16 cellular contexts compared by ENCODE assay signal in genomic region chr1:157047064-157047410, GRCh38. TPM values are rescaled to one million over a fixed set of nuclear protein-coding genes. Genes with fewer than 3 reads are reported as not detected.
DNase-seq lines count a peak whose midpoint lies in the region; ATAC-seq, FAIRE-seq and TF ChIP-seq lines count a peak whose summit lies in the region.
"Had no signal": no experiment of that assay in that cellular context is flagged by ENCODE, and none has a peak within 500 bp of the region (broad histone marks: within the 10 kb centered on the region; RNA-seq: fewer than 3 reads in every experiment).

No MANE protein-coding gene starts in this region.

- no peak for TF ChIP-seq RAD21 in GM12878 (IDR thresholded peaks at IDR 0.05; ENCODE audit: insufficient read depth, low read depth, low read length)

- no peak overlapping the region for H3T11ph ChIP-seq in H9 (ENCODE audit: low read length)

- no peaks in the 10 kb centered on the region for H3K27me3 ChIP-seq in H9 (ENCODE audit: insufficient read depth, low read length)
- H3K27me3 ChIP-seq in GM12878 (replicated peaks in 1 of 2; ENCODE audit: control insufficient read depth in 2 of 2, insufficient read depth in 2 of 2, low read length in 1 of 2): no peaks in the 10 kb centered on the region; a peak in 2 of 4 replicates
- H3K27me3 ChIP-seq: suprapubic skin had no signal

- H4K20me1 ChIP-seq in H9 (ENCODE audit: control insufficient read depth, insufficient read depth, insufficient read length): no peaks in the 10 kb centered on the region
- H4K20me1 ChIP-seq in GM12878 (ENCODE audit: control insufficient read depth, insufficient read depth): no peaks in the 10 kb centered on the region

- 0 out of 3 replicates have a peak, but pooled peaks have one; percentile 7 for ATAC-seq in GM12878
- no peak for ATAC-seq in natural killer cell
- ATAC-seq in stimulated activated memory B cell treated with anti-CD40 and anti-IgM and Interleukin-4, amounts not matched to agents 10 μg/mL and 1 μg/mL and 100 μg/mL, for 72 hours: no peak
- ATAC-seq in GM21423 (IDR thresholded peaks at IDR 0.05; ENCODE audit: unreplicated experiment): no peak
- no peak for ATAC-seq in HG03565 (IDR thresholded peaks at IDR 0.05; ENCODE audit: unreplicated experiment)

- H3K4ac ChIP-seq in H9 (ENCODE audit: low read depth, low read length): no peak overlapping the region

- H3K14ac ChIP-seq in H9 (ENCODE audit: insufficient read depth, low read length): no peak overlapping the region

- H2AFZ ChIP-seq in H9 (ENCODE audit: low read length) (no peak overlapping the region), GM12878 (ENCODE audit: control insufficient read depth, low read depth, low read length) (no peak overlapping the region)

- H2BK12ac ChIP-seq in H9 (ENCODE audit: insufficient read length, low read depth, low read length): no peak overlapping the region

- no peak overlapping the region for H4K5ac ChIP-seq in H9 (ENCODE audit: insufficient read length, low read depth, low read length)

- no peak overlapping the region for H3K18ac ChIP-seq in H9 (ENCODE audit: insufficient read length, low read depth, low read length)

- SMC1A ChIA-PET in GM12878 (lab: Charles Lee; ENCODE audit: uncharacterized antibody, unreplicated experiment): no interaction called here

- H2BK15ac ChIP-seq in H9 (ENCODE audit: low read depth, low read length): no peak overlapping the region

- H3K79me1 ChIP-seq in H9 (ENCODE audit: insufficient read depth, low read depth, low read length, poor library complexity, severe bottlenecking): peaks cover 14% of the 10 kb centered on the region

- TF ChIP-seq POLR2A in GM12878 (IDR thresholded peaks at IDR 0.05; ENCODE audit: low read depth, low read length): no peak

- POLR2A ChIA-PET in GM12878 (lab: Charles Lee): no interaction called here

- no TSS peak for BruUV-seq in GM12878 (replicated peaks; lab: Mats Ljungman, UMichigan)

- H3K27ac ChIP-seq in H9 (ENCODE audit: insufficient read length, low read depth, low read length): no peak overlapping the region
- H3K27ac ChIP-seq in GM12878 (ENCODE audit: control insufficient read depth, insufficient read depth): no peak overlapping the region

- no peak overlapping the region for H3K23ac ChIP-seq in H9 (ENCODE audit: insufficient read length, low read depth, low read length)

- TF ChIP-seq CTCF in H9 (conservative IDR thresholded peaks at IDR 0.05): no peak
- TF ChIP-seq CTCF in GM12878 (IDR thresholded peaks at IDR 0.05 in 2 of 3, conservative IDR thresholded peaks at IDR 0.05 in 1 of 3; ENCODE audit: control insufficient read depth in 2 of 3, extremely low read depth in 1 of 3, insufficient read depth in 1 of 3, low read depth in 3 of 3, low read length in 3 of 3): no peak
- TF ChIP-seq CTCF in natural killer cell (IDR thresholded peaks at IDR 0.05): no peak

- no CpG with 5 or more reads among the region's 2 CpGs for WGBS in H9 (ENCODE audit: extremely low coverage, insufficient read length, low lambda C conversion rate)
- WGBS in GM12878 (ENCODE audit: insufficient coverage, insufficient replicate concordance, low lambda C conversion rate, missing lambda C conversion rate): 0% methylated on average over 2 of the region's 2 CpGs

- RAD21 ChIA-PET in GM12878 (lab: Charles Lee; ENCODE audit: unreplicated experiment): no interaction called here

- no peak overlapping the region for H4K91ac ChIP-seq in H9 (ENCODE audit: insufficient read length, low read depth, low read length)

- peak; percentile 62 for DNase-seq in DMS53 (lab: John Stamatoyannopoulos, UW)
- no peak for DNase-seq in DMS53 treated with DMSO at 0.1 percent for 48 hours (lab: John Stamatoyannopoulos, UW; ENCODE audit: unreplicated experiment)
- no peak for DNase-seq in H9
- DNase-seq in GM12878 (ENCODE audit: low read depth, low spot score): no peak
- no peak for DNase-seq in natural killer cell
- DNase-seq: 8988T; activated CD4-positive, alpha-beta T cell treated with anti-CD3 and anti-CD28 coated beads, Interleukin-2, amount 10 ng/mL, durations not matched to agents 7 days and 5 days had no signal

- intact Hi-C loops in GM12878 (cut with micrococcal nuclease; ENCODE audit: unreplicated experiment) (no loop called here), natural killer cell (cut with micrococcal nuclease) (no loop called here)

- H3K36me3 ChIP-seq in GM12878 (ENCODE audit: control insufficient read depth in 2 of 2, insufficient read depth in 2 of 2, low read length in 1 of 2): no peaks in the 10 kb centered on the region
- H3K36me3 ChIP-seq: neutrophil, suprapubic skin had no signal

- H3K9me3 Mint-ChIP-seq in H9 (peaks cover 6 to 9% of the 10 kb centered on the region in 2 experiments; a peak in 3 of 5 replicates), natural killer cell (no peaks in the 10 kb centered on the region)
- H3K9me3 Mint-ChIP-seq in stimulated activated memory B cell treated with anti-CD40 and anti-IgM and Interleukin-4, amounts not matched to agents 10 μg/mL and 1 μg/mL and 100 μg/mL, for 72 hours: peaks cover 7% of the 10 kb centered on the region

- peak overlapping the region; percentile 38 to 92 for H3K4me3 Mint-ChIP-seq in H9
- H3K4me3 Mint-ChIP-seq in natural killer cell: peak overlapping the region; percentile 96
- no peak overlapping the region for H3K4me3 Mint-ChIP-seq in stimulated activated memory B cell treated with anti-CD40 and anti-IgM and Interleukin-4, amounts not matched to agents 10 μg/mL and 1 μg/mL and 100 μg/mL, for 72 hours

- H3K56ac ChIP-seq in H9 (ENCODE audit: insufficient read length, low read depth, low read length): no peak overlapping the region

- no peaks in the 10 kb centered on the region; the same call in 1 of the 2 replicates for H3K27me3 Mint-ChIP-seq in H9 (ENCODE audit: low read depth)
- peaks cover 48 to 85% of the 10 kb centered on the region in 2 donors for H3K27me3 Mint-ChIP-seq in natural killer cell (ENCODE audit: low read depth in 2 of 2)
- H3K27me3 Mint-ChIP-seq in stimulated activated memory B cell treated with anti-CD40 and anti-IgM and Interleukin-4, amounts not matched to agents 10 μg/mL and 1 μg/mL and 100 μg/mL, for 72 hours: peaks cover 86% of the 10 kb centered on the region

- H3K27ac Mint-ChIP-seq in H9 (0 out of 7 replicates have a peak overlapping the region, but pooled peaks of 1 of the 3 experiments have one; percentile 54), natural killer cell (no peak overlapping the region)
- H3K27ac Mint-ChIP-seq in stimulated activated memory B cell treated with anti-CD40 and anti-IgM and Interleukin-4, amounts not matched to agents 10 μg/mL and 1 μg/mL and 100 μg/mL, for 72 hours: no peak overlapping the region

- H3K79me2 ChIP-seq in H9 (ENCODE audit: insufficient read depth, low read length) (peaks cover 18% of the 10 kb centered on the region; the same call in 1 of the 2 replicates), GM12878 (ENCODE audit: control insufficient read depth, insufficient read depth, low read length) (peaks cover 9% of the 10 kb centered on the region)

- no peak for FAIRE-seq in GM12878 (lab: Jason Lieb, UNC)
- FAIRE-seq: endothelial cell of umbilical vein had no signal

- H3K4me2 ChIP-seq in H9 (ENCODE audit: insufficient read depth, insufficient read length, low read length) (peak overlapping the region; percentile 80), GM12878 (ENCODE audit: control insufficient read depth, insufficient read depth) (no peak overlapping the region)

- H2BK120ac ChIP-seq in H9 (ENCODE audit: low read depth, low read length, poor library complexity, severe bottlenecking): no peak overlapping the region

- H3K4me1 ChIP-seq in H9 (ENCODE audit: insufficient read depth, low read length) (peaks cover 10% of the 10 kb centered on the region), GM12878 (ENCODE audit: control insufficient read depth, insufficient read depth, low read length) (no peaks in the 10 kb centered on the region)

- no peak overlapping the region for H2BK5ac ChIP-seq in H9 (ENCODE audit: insufficient read length, low read length)

- TF ChIP-seq EP300 in GM12878 (IDR thresholded peaks at IDR 0.05; ENCODE audit: borderline replicate concordance in 1 of 2, control insufficient read depth in 1 of 2, low read depth in 2 of 2, low read length in 2 of 2): no peak

- no peak overlapping the region for H3K4me3 ChIP-seq in GM12878

- H2AK5ac ChIP-seq in H9 (ENCODE audit: insufficient read length, low read length): no peak overlapping the region

- in situ Hi-C loops in GM12878 (cut with MboI): no loop called here

- H3K36me3 Mint-ChIP-seq in H9 (ENCODE audit: insufficient read depth in 1 of 3, low read depth in 3 of 3) (peaks cover 0 to 10% (median 5%) of the 10 kb centered on the region in 3 experiments; a peak in 5 of 7 replicates), natural killer cell (no peaks in the 10 kb centered on the region)
- no peaks in the 10 kb centered on the region for H3K36me3 Mint-ChIP-seq in stimulated activated memory B cell treated with anti-CD40 and anti-IgM and Interleukin-4, amounts not matched to agents 10 μg/mL and 1 μg/mL and 100 μg/mL, for 72 hours

- H2BK20ac ChIP-seq in H9 (ENCODE audit: low read depth, low read length, poor library complexity, severe bottlenecking): no peak overlapping the region

- H3K23me2 ChIP-seq in H9 (ENCODE audit: insufficient read length, low read depth, low read length, poor library complexity, severe bottlenecking): peaks cover 23% of the 10 kb centered on the region

- CTCF ChIA-PET in GM12878 (lab: Yijun Ruan, JAX): interaction anchor here (1.5 kb wide), 1 partner anchor 157 kb away, joined by 3 read pairs; no protein-coding TSS in a partner anchor

- no peak overlapping the region for H4K8ac ChIP-seq in H9 (replicated peaks; ENCODE audit: insufficient read length, low read depth, low read length)

- H3K9me3 ChIP-seq in H9 (ENCODE audit: control insufficient read depth, low read depth, low read length): no peaks in the 10 kb centered on the region
- no peaks in the 10 kb centered on the region; the same call in 2 of the 3 replicates for H3K9me3 ChIP-seq in GM12878 (replicated peaks; ENCODE audit: control insufficient read depth, insufficient read depth, low read length)
- H3K9me3 ChIP-seq: neutrophil, suprapubic skin had no signal

- H3K4me1 Mint-ChIP-seq in H9 (peaks cover 40 to 52% of the 10 kb centered on the region in 2 experiments), natural killer cell (peaks cover 6 to 12% of the 10 kb centered on the region in 2 donors)
- H3K4me1 Mint-ChIP-seq in stimulated activated memory B cell treated with anti-CD40 and anti-IgM and Interleukin-4, amounts not matched to agents 10 μg/mL and 1 μg/mL and 100 μg/mL, for 72 hours: peaks cover 15% of the 10 kb centered on the region

- H3K9ac ChIP-seq in H9 (ENCODE audit: extremely low read depth, insufficient read length, low read length) (no peak overlapping the region), GM12878 (ENCODE audit: control insufficient read depth, insufficient read depth, low read length) (no peak overlapping the region)

RNA-seq across cellular contexts. Expression of gene ARHGEF11, which starts 1.5 kb away (rescaled TPM):
- total RNA-seq in H9 (2021) (38.1 and 41.1 TPM in 2 replicates), GM12878 (2014; rRNA removed) (1.9 and 2.3 TPM in 2 replicates), GM12878 (2014; rRNA removed; fragmentation: Illumina TruSeq; extraction: Trizol) (1.3 and 1.7 TPM in 2 replicates), GM12878 (2021) (3.2 and 3.5 TPM in 2 replicates), natural killer cell (1 to 10 TPM; 1.7 to 2.8 (median 2.4) TPM)
- total RNA-seq in GM12878 (2013; cell fraction: nucleolus; rRNA removed): 66.4 and 67.1 TPM in 2 replicates
- 1.4 TPM for polyA plus RNA-seq in GM12878 (2011; ENCODE audit: low read depth)
- polyA plus RNA-seq in GM12878 (2011; rRNA removed) (6.0 and 12.7 TPM in 2 replicates), GM12878 (2014; fragmentation: Illumina TruSeq; extraction: Trizol) (2.1 and 2.5 TPM in 2 replicates), GM12878 (2014; fragmentation: Nextera tagmentation; extraction: Ambion mirVana) (under 1 TPM; 0.05 to 0.06 TPM), GM12878 (2014; rRNA removed) (2.3 and 2.5 TPM in 2 replicates), GM12878 (2016; fragmentation: Nextera tagmentation; extraction: Ambion mirVana) (1 to 10 TPM in 1 of 2 experiments, under 1 TPM in 1; 0.64 to 1.4 TPM)
- 9.3 and 11.5 TPM in 2 replicates for polyA plus RNA-seq in GM12878 (2011; cell fraction: cytosol; rRNA removed)
- polyA plus RNA-seq in GM12878 (2011; cell fraction: nucleus; rRNA removed): 69.0 and 70.5 TPM in 2 replicates
- 2.4 and 2.8 TPM in 2 replicates for polyA plus RNA-seq in GM12878 (2012)
- 15.2 and 19.5 TPM in 2 replicates for polyA minus RNA-seq in GM12878 (2011; rRNA and poly(A)+ RNA removed)
- 8.3 and 9.8 TPM in 2 replicates for polyA minus RNA-seq in GM12878 (2011; cell fraction: cytosol; rRNA and poly(A)+ RNA removed)
- 22.5 and 37.3 TPM in 2 replicates for polyA minus RNA-seq in GM12878 (2011; cell fraction: nucleus; rRNA and poly(A)+ RNA removed)

RNA-seq across cellular contexts. Expression of gene ETV3L, which starts 52.6 kb away (rescaled TPM):
- total RNA-seq in H9 (2021) (0.75 and 0.96 TPM in 2 replicates), GM12878 (2014; rRNA removed) (0.28 and 0.33 TPM in 2 replicates), GM12878 (2014; rRNA removed; fragmentation: Illumina TruSeq; extraction: Trizol) (0.31 and 0.32 TPM in 2 replicates), GM12878 (2021) (0.96 and 1.3 TPM in 2 replicates), natural killer cell (not detected)
- total RNA-seq in GM12878 (2013; cell fraction: nucleolus; rRNA removed): 0.25 and 0.39 TPM in 2 replicates
- 0.33 TPM for polyA plus RNA-seq in GM12878 (2011; ENCODE audit: low read depth)
- polyA plus RNA-seq in GM12878 (2011; rRNA removed) (0.20 and 0.26 TPM in 2 replicates), GM12878 (2014; fragmentation: Illumina TruSeq; extraction: Trizol) (0.57 and 0.86 TPM in 2 replicates), GM12878 (2014; fragmentation: Nextera tagmentation; extraction: Ambion mirVana) (under 1 TPM; 0.03 to 0.04 TPM), GM12878 (2014; rRNA removed) (0.69 and 0.88 TPM in 2 replicates), GM12878 (2016; fragmentation: Nextera tagmentation; extraction: Ambion mirVana) (1 to 10 TPM in 1 of 2 experiments, under 1 TPM in 1; 0.88 to 1.2 TPM)
- 0.18 and 0.24 TPM in 2 replicates for polyA plus RNA-seq in GM12878 (2011; cell fraction: cytosol; rRNA removed)
- polyA plus RNA-seq in GM12878 (2011; cell fraction: nucleus; rRNA removed): 0.15 and 0.18 TPM in 2 replicates
- 0.60 and 1.1 TPM in 2 replicates for polyA plus RNA-seq in GM12878 (2012)
- polyA minus RNA-seq in GM12878 (2011; rRNA and poly(A)+ RNA removed): 0.21 and 0.37 TPM in 2 replicates
- not detected in 2 replicates for polyA minus RNA-seq in GM12878 (2011; cell fraction: cytosol; rRNA and poly(A)+ RNA removed)
- 0.38 TPM in 1 of 2 replicates, not detected in the other for polyA minus RNA-seq in GM12878 (2011; cell fraction: nucleus; rRNA and poly(A)+ RNA removed)
- total RNA-seq: activated CD4-positive, alpha-beta T cell treated with anti-CD3 and anti-CD28 coated beads, Interleukin-2, amount 10 ng/mL, durations not matched to agents 7 days and 5 days; endothelial cell of umbilical vein; glomerular endothelial cell; OCI-LY7; smooth muscle cell; suprapubic skin had no signal
- polyA plus RNA-seq: endothelial cell of umbilical vein, smooth muscle cell had no signal
